In genomic region chr10:103661951-103662405, GRCh38 we compare ENCODE assay signal across 9 cellular contexts.
DNase-seq lines count a peak whose midpoint lies in the region; ATAC-seq and TF ChIP-seq lines count a peak whose summit lies in the region.
"Had no signal": no experiment of that assay in that cellular context is flagged by ENCODE, and none has a peak within 500 bp of the region (broad histone marks: within the 10 kb centered on the region; RNA-seq: fewer than 3 reads in every experiment).

No MANE protein-coding gene starts in this region.

- H3K9me3 Mint-ChIP-seq in H9: peaks cover 0 to 3% of the 10 kb centered on the region in 2 experiments; a peak in 2 of 5 replicates

- H3K4ac ChIP-seq in H9 (ENCODE audit: low read depth, low read length): no peak overlapping the region

- H3K4me1 ChIP-seq in H9 (ENCODE audit: insufficient read depth, low read length) (no peaks in the 10 kb centered on the region), mucosa of rectum (ENCODE audit: control insufficient read depth in 2 of 2, insufficient read depth in 2 of 2, low read length in 2 of 2) (peaks cover 11 to 21% of the 10 kb centered on the region in 2 donors)

- H3K36me3 Mint-ChIP-seq in H9 (ENCODE audit: insufficient read depth in 1 of 3, low read depth in 3 of 3): peaks cover 12 to 17% (median 13%) of the 10 kb centered on the region in 3 experiments; a peak in 6 of 7 replicates

- H3K27me3 ChIP-seq in H9 (ENCODE audit: insufficient read depth, low read length): no peaks in the 10 kb centered on the region
- no peaks in the 10 kb centered on the region for H3K27me3 ChIP-seq in mucosa of rectum (ENCODE audit: control insufficient read depth in 2 of 2, insufficient read depth in 2 of 2, low read length in 2 of 2)

- CTCF ChIA-PET in AG04449 (lab: Yijun Ruan, JAX): interaction anchor here (1.0 to 9.1 kb wide), 9 partner anchors 12 to 120 kb away, joined by 3 to 84 read pairs (median 7); no protein-coding TSS in a partner anchor

- no peak overlapping the region for H3T11ph ChIP-seq in H9 (ENCODE audit: low read length)

- H2BK20ac ChIP-seq in H9 (ENCODE audit: low read depth, low read length, poor library complexity, severe bottlenecking): no peak overlapping the region

- H3K23me2 ChIP-seq in H9 (ENCODE audit: insufficient read length, low read depth, low read length, poor library complexity, severe bottlenecking): no peaks in the 10 kb centered on the region

- POLR2A ChIA-PET in AG04449 (lab: Yijun Ruan, JAX): interaction anchor here (0.9 to 3.1 kb wide), 8 partner anchors 10 to 69 kb away, joined by 3 to 29 read pairs (median 5); no protein-coding TSS in a partner anchor

- H3K9ac ChIP-seq in H9 (ENCODE audit: extremely low read depth, insufficient read length, low read length) (no peak overlapping the region), mucosa of rectum (ENCODE audit: low read depth in 1 of 2, low read length in 2 of 2) (no peak overlapping the region)

- H2AFZ ChIP-seq in H9 (ENCODE audit: low read length): no peak overlapping the region

- H3K23ac ChIP-seq in H9 (ENCODE audit: insufficient read length, low read depth, low read length): no peak overlapping the region

- no peaks in the 10 kb centered on the region for H3K79me1 ChIP-seq in H9 (ENCODE audit: insufficient read depth, low read depth, low read length, poor library complexity, severe bottlenecking)

- TF ChIP-seq CTCF in AG04449 (IDR thresholded peaks at IDR 0.05; ENCODE audit: insufficient read depth, low read length, missing control alignments) (no peak), H9 (conservative IDR thresholded peaks at IDR 0.05) (no peak), cardiac fibroblast (IDR thresholded peaks at IDR 0.05; ENCODE audit: low read depth, low read length) (no peak)

- no peak overlapping the region for H3K4me3 Mint-ChIP-seq in H9

- H2BK12ac ChIP-seq in H9 (ENCODE audit: insufficient read length, low read depth, low read length): no peak overlapping the region

- H3K4me1 Mint-ChIP-seq in H9: peaks cover 14 to 28% of the 10 kb centered on the region in 2 experiments

- no peak overlapping the region for H2BK120ac ChIP-seq in H9 (ENCODE audit: low read depth, low read length, poor library complexity, severe bottlenecking)

- H3K4me2 ChIP-seq in H9 (ENCODE audit: insufficient read depth, insufficient read length, low read length): no peak overlapping the region

- H3K9me3 ChIP-seq in H9 (ENCODE audit: control insufficient read depth, low read depth, low read length) (no peaks in the 10 kb centered on the region), mucosa of rectum (ENCODE audit: control insufficient read depth in 2 of 2, low read length in 2 of 2) (no peaks in the 10 kb centered on the region)

- H4K5ac ChIP-seq in H9 (ENCODE audit: insufficient read length, low read depth, low read length): no peak overlapping the region

- no peak overlapping the region for H3K27ac ChIP-seq in H9 (ENCODE audit: insufficient read length, low read depth, low read length)
- peak overlapping the region; percentile 56 to 84 for H3K27ac ChIP-seq in mucosa of rectum (ENCODE audit: low read depth in 2 of 2, low read length in 2 of 2)

- H3K4me3 ChIP-seq in AG04449 (ENCODE audit: low read depth, low read length) (peak overlapping the region; percentile 83), cardiac fibroblast (replicated peaks in 1 of 2; ENCODE audit: low read depth in 2 of 2, low read length in 2 of 2) (peak overlapping the region; percentile 66 to 69), mucosa of rectum (ENCODE audit: low read length in 2 of 2) (peak overlapping the region in 1 of 2 donors; percentile 7)

- no peak overlapping the region for H4K8ac ChIP-seq in H9 (replicated peaks; ENCODE audit: insufficient read length, low read depth, low read length)

- peak overlapping the region; percentile 58; the same call in 1 of the 2 replicates for H3K14ac ChIP-seq in H9 (ENCODE audit: insufficient read depth, low read length)

- no peaks in the 10 kb centered on the region for H3K79me2 ChIP-seq in H9 (ENCODE audit: insufficient read depth, low read length)

- no peak for DNase-seq in AG04449 (ENCODE audit: low read depth, low spot score)
- no peak for DNase-seq in H9
- DNase-seq in cardiac fibroblast (ENCODE audit: low read depth in 2 of 2): peak in 1 of 2 donors; percentile 15
- no peak for DNase-seq in activated CD4-positive, alpha-beta T cell treated with anti-CD3 and anti-CD28 coated beads, Interleukin-2, amount 50 U/mL, for 48 hours
- DNase-seq in NCI-H1048 (lab: John Stamatoyannopoulos, UW): no peak

- H3K56ac ChIP-seq in H9 (ENCODE audit: insufficient read length, low read depth, low read length): no peak overlapping the region

- no CpG with 5 or more reads among the region's 9 CpGs for WGBS in H9 (ENCODE audit: extremely low coverage, insufficient read length, low lambda C conversion rate)

- no peaks in the 10 kb centered on the region for H4K20me1 ChIP-seq in H9 (ENCODE audit: control insufficient read depth, insufficient read depth, insufficient read length)

- H3K27me3 Mint-ChIP-seq in H9 (ENCODE audit: low read depth): peaks cover 2% of the 10 kb centered on the region; the same call in 1 of the 2 replicates

- no peak overlapping the region for H2BK15ac ChIP-seq in H9 (ENCODE audit: low read depth, low read length)

- peaks cover 17 to 22% of the 10 kb centered on the region in 2 donors for H3K36me3 ChIP-seq in mucosa of rectum (ENCODE audit: control insufficient read depth in 2 of 2, insufficient read depth in 2 of 2, low read length in 2 of 2)

- peak overlapping the region; percentile 39 for H3K18ac ChIP-seq in H9 (ENCODE audit: insufficient read length, low read depth, low read length)

- ATAC-seq in GM19324 (IDR thresholded peaks at IDR 0.05; ENCODE audit: low FRiP score, unreplicated experiment) (no peak), HG02571 (IDR thresholded peaks at IDR 0.05; ENCODE audit: unreplicated experiment) (no peak)
- ATAC-seq: SK-N-SH treated with all-trans-retinoic acid at 6 μM for 48 hours had no signal

- no peak overlapping the region for H3K27ac Mint-ChIP-seq in H9

- no peak overlapping the region for H2AK5ac ChIP-seq in H9 (ENCODE audit: insufficient read length, low read length)

- no peak overlapping the region for H4K91ac ChIP-seq in H9 (ENCODE audit: insufficient read length, low read depth, low read length)

- no peak overlapping the region for H2BK5ac ChIP-seq in H9 (ENCODE audit: insufficient read length, low read length)
